Comparison of ENCODE assay signal across 28 cellular contexts in genomic region chr12:129949652-129950051, GRCh38. TPM values are rescaled to one million over a fixed set of nuclear protein-coding genes. Genes with fewer than 3 reads are reported as not detected.
"Had no signal": no experiment of that assay in that cellular context is flagged by ENCODE, and none has a peak within 500 bp of the region (broad histone marks: within the 10 kb centered on the region; RNA-seq: fewer than 3 reads in every experiment).

No MANE protein-coding gene starts in this region.

- H3K9me3 Mint-ChIP-seq: natural killer cell treated with Interleukin-12 subunit alpha and Interleukin-12 subunit beta and Interleukin-15 and Interleukin-18, amount 100 ng/mL, for 72 hours had no signal

- H3K36me3 ChIP-seq: left ventricle myocardium inferior, ovary, sigmoid colon, spleen, thoracic aorta, tibial artery, upper lobe of right lung had no signal

- H3K4me3 Mint-ChIP-seq: naive thymus-derived CD4-positive, alpha-beta T cell; natural killer cell treated with Interleukin-12 subunit alpha and Interleukin-12 subunit beta and Interleukin-15 and Interleukin-18, amount 100 ng/mL, for 72 hours; stimulated activated effector memory CD8-positive, alpha-beta T cell treated with anti-CD3 and anti-CD28 coated beads, Interleukin-12 subunit alpha, Interleukin-12 subunit beta, amount 100 ng/mL, for 72 hours; stimulated activated naive CD8-positive, alpha-beta T cell treated with anti-CD3 and anti-CD28 coated beads, Interleukin-15, amount 100 ng/mL, for 72 hours had no signal

- DNase-seq: islet precursor cell; left ventricle myocardium inferior; mesendoderm; midbrain; mucosa of descending colon; naive thymus-derived CD4-positive, alpha-beta T cell; ovary; retina; right cardiac atrium; sigmoid colon; small intestine; spleen; stimulated activated CD4-positive, alpha-beta T cell treated with anti-CD3 and anti-CD28 coated beads, Interleukin-4, amount 100 ng/mL, for 24 hours; stimulated activated naive CD4-positive, alpha-beta T cell treated with Interleukin-2 at 50 U/mL for 16 hours; stimulated activated naive CD8-positive, alpha-beta T cell treated with anti-CD3 and anti-CD28 coated beads, Interleukin-15, amount 100 ng/mL, for 72 hours; tibial artery; trophoblast cell; upper lobe of right lung had no signal

- H3K36me3 Mint-ChIP-seq: naive thymus-derived CD4-positive, alpha-beta T cell; natural killer cell treated with Interleukin-12 subunit alpha and Interleukin-12 subunit beta and Interleukin-15 and Interleukin-18, amount 100 ng/mL, for 72 hours; stimulated activated effector memory CD8-positive, alpha-beta T cell treated with anti-CD3 and anti-CD28 coated beads, Interleukin-12 subunit alpha, Interleukin-12 subunit beta, amount 100 ng/mL, for 72 hours had no signal

- H3K4me3 ChIP-seq: hepatocyte, left ventricle myocardium inferior, lung, mucosa of descending colon, ovary, sigmoid colon, spleen, thoracic aorta, tibial artery, upper lobe of right lung had no signal

- H3K27ac ChIP-seq: hepatocyte, left ventricle myocardium inferior, ovary, sigmoid colon, spleen, thoracic aorta, tibial artery, upper lobe of right lung had no signal

- H3K27me3 ChIP-seq: hepatocyte, ovary, sigmoid colon, spleen, tibial artery, upper lobe of right lung had no signal

- H3K27ac Mint-ChIP-seq: naive thymus-derived CD4-positive, alpha-beta T cell; natural killer cell treated with Interleukin-12 subunit alpha and Interleukin-12 subunit beta and Interleukin-15 and Interleukin-18, amount 100 ng/mL, for 72 hours; progenitor cell of endocrine pancreas; stimulated activated effector memory CD8-positive, alpha-beta T cell treated with anti-CD3 and anti-CD28 coated beads, Interleukin-12 subunit alpha, Interleukin-12 subunit beta, amount 100 ng/mL, for 72 hours; stimulated activated naive CD8-positive, alpha-beta T cell treated with anti-CD3 and anti-CD28 coated beads, Interleukin-15, amount 100 ng/mL, for 72 hours had no signal

- H3K4me1 ChIP-seq: left ventricle myocardium inferior, sigmoid colon, spleen, tibial artery, upper lobe of right lung had no signal

- H3K27me3 Mint-ChIP-seq: stimulated activated naive CD8-positive, alpha-beta T cell treated with anti-CD3 and anti-CD28 coated beads, Interleukin-15, amount 100 ng/mL, for 72 hours had no signal

- H3K9me3 ChIP-seq: ovary, sigmoid colon, thoracic aorta, upper lobe of right lung had no signal

- H3K4me1 Mint-ChIP-seq: naive thymus-derived CD4-positive, alpha-beta T cell; stimulated activated effector memory CD8-positive, alpha-beta T cell treated with anti-CD3 and anti-CD28 coated beads, Interleukin-12 subunit alpha, Interleukin-12 subunit beta, amount 100 ng/mL, for 72 hours; stimulated activated naive CD8-positive, alpha-beta T cell treated with anti-CD3 and anti-CD28 coated beads, Interleukin-15, amount 100 ng/mL, for 72 hours had no signal

RNA-seq across cellular contexts. Expression of gene TMEM132D, which starts 45.8 kb away (rescaled TPM):
- total RNA-seq: left ventricle myocardium inferior; lower leg skin; myocyte; naive thymus-derived CD4-positive, alpha-beta T cell; natural killer cell treated with Interleukin-12 subunit alpha and Interleukin-12 subunit beta and Interleukin-15 and Interleukin-18, amount 100 ng/mL, for 72 hours; omental fat pad; ovary; pulmonary artery endothelial cell; right cardiac atrium; spleen; thoracic aorta had no signal
- polyA plus RNA-seq: naive thymus-derived CD4-positive, alpha-beta T cell; right cardiac atrium had no signal
